In genomic region chr17:77217566-77217965, GRCh38 we compare ENCODE assay signal across 17 cellular contexts.
"Had no signal": no experiment of that assay in that cellular context is flagged by ENCODE, and none has a peak within 500 bp of the region (broad histone marks: within the 10 kb centered on the region; RNA-seq: fewer than 3 reads in every experiment).

No MANE protein-coding gene starts in this region.

- ATAC-seq: activated naive CD8-positive, alpha-beta T cell treated with anti-CD3 and anti-CD28 coated beads, Interleukin-2, amount 50 U/mL, for 24 hours; activated T-helper 17 cell treated with anti-CD3 and anti-CD28 coated beads, Interleukin-2, amount 50 U/mL, for 72 hours; sciatic nerve had no signal

- DNase-seq: activated CD4-positive, alpha-beta T cell treated with anti-CD3 and anti-CD28 coated beads for 1 hour; activated CD4-positive, alpha-beta T cell treated with anti-CD3 and anti-CD28 coated beads, Interleukin-2, amount 50 U/mL, for 48 hours; activated naive CD4-positive, alpha-beta T cell treated with anti-CD3 and anti-CD28 coated beads for 36 hours; activated naive CD8-positive, alpha-beta T cell treated with anti-CD3 and anti-CD28 coated beads, Interleukin-2, amount 50 U/mL, for 24 hours; hippocampal formation; kidney; stimulated activated CD4-positive, alpha-beta T cell treated with anti-CD3 and anti-CD28 coated beads, Interleukin-1b, Interleukin-23, amount 100 ng/mL, for 48 hours; T-helper 1 cell; T1000; tibial artery had no signal

- H3K4me3 Mint-ChIP-seq: activated naive CD4-positive, alpha-beta T cell treated with anti-CD3 and anti-CD28 coated beads for 36 hours; activated naive CD8-positive, alpha-beta T cell treated with anti-CD3 and anti-CD28 coated beads, Interleukin-2, amount 50 U/mL, for 24 hours; activated T-helper 17 cell treated with anti-CD3 and anti-CD28 coated beads, Interleukin-2, amount 50 U/mL, for 72 hours; nephron had no signal

- H3K4me3 ChIP-seq: ascending aorta, breast epithelium, esophagus muscularis mucosa, tibial artery had no signal

- H3K27me3 ChIP-seq: ascending aorta, breast epithelium, esophagus muscularis mucosa, tibial artery had no signal

- H3K27ac ChIP-seq: ascending aorta, breast epithelium, esophagus muscularis mucosa, tibial artery, VCaP had no signal

- H3K27ac Mint-ChIP-seq: activated naive CD4-positive, alpha-beta T cell treated with anti-CD3 and anti-CD28 coated beads for 36 hours; activated naive CD8-positive, alpha-beta T cell treated with anti-CD3 and anti-CD28 coated beads, Interleukin-2, amount 50 U/mL, for 24 hours; activated T-helper 17 cell treated with anti-CD3 and anti-CD28 coated beads, Interleukin-2, amount 50 U/mL, for 72 hours had no signal

- H3K27me3 Mint-ChIP-seq: activated naive CD8-positive, alpha-beta T cell treated with anti-CD3 and anti-CD28 coated beads, Interleukin-2, amount 50 U/mL, for 24 hours; activated T-helper 17 cell treated with anti-CD3 and anti-CD28 coated beads, Interleukin-2, amount 50 U/mL, for 72 hours had no signal

- H3K4me1 Mint-ChIP-seq: activated T-helper 17 cell treated with anti-CD3 and anti-CD28 coated beads, Interleukin-2, amount 50 U/mL, for 72 hours had no signal

- H3K4me1 ChIP-seq: ascending aorta, breast epithelium, tibial artery had no signal

- H3K9me3 ChIP-seq: ascending aorta, breast epithelium, esophagus muscularis mucosa, tibial artery had no signal

- H3K9me3 Mint-ChIP-seq: activated naive CD4-positive, alpha-beta T cell treated with anti-CD3 and anti-CD28 coated beads for 36 hours; activated naive CD8-positive, alpha-beta T cell treated with anti-CD3 and anti-CD28 coated beads, Interleukin-2, amount 50 U/mL, for 24 hours; activated T-helper 17 cell treated with anti-CD3 and anti-CD28 coated beads, Interleukin-2, amount 50 U/mL, for 72 hours; nephron had no signal
